In genomic region chr10:48610585-48611093, GRCh38 we compare ENCODE assay signal across 1 cellular context.
TF ChIP-seq lines count a peak whose summit lies in the region.

No MANE protein-coding gene starts in this region.

TF ChIP-seq in GM12878, 131 proteins besides CTCF, POLR2A, EP300 and RAD21 (continued from another document):
- TF ChIP-seq STAT1 (conservative IDR thresholded peaks at IDR 0.05) (no peak), ZBTB4 (CRISPR knock-in tag; IDR thresholded peaks at IDR 0.05) (no peak), SMAD5 (IDR thresholded peaks at IDR 0.05; ENCODE audit: low read depth) (no peak), EZH2 (IDR thresholded peaks at IDR 0.05; ENCODE audit: borderline replicate concordance, control insufficient read depth, low read depth, low read length) (no peak), ZNF687 (IDR thresholded peaks at IDR 0.05) (no peak), NRF1 (conservative IDR thresholded peaks at IDR 0.05; ENCODE audit: low read depth, low read length) (no peak)
TF ChIP-seq in GM12878: peak in this region for 0.
